ENCODE assay signal across 8 cellular contexts in genomic region chr12:16605666-16606116, GRCh38. TPM values are rescaled to one million over a fixed set of nuclear protein-coding genes. Genes with fewer than 3 reads are reported as not detected.
A peak's percentile ranks its signal among the peaks of the same experiment; 100 is the strongest.
DNase-seq lines count a peak whose midpoint lies in the region; ATAC-seq and TF ChIP-seq lines count a peak whose summit lies in the region.

No MANE protein-coding gene starts in this region.

- peaks cover 94% of the 10 kb centered on the region for H3K27me3 Mint-ChIP-seq in mesothelial cell of epicardium (ENCODE audit: low read depth)

- no peak for ATAC-seq in HG02970 (IDR thresholded peaks at IDR 0.05; ENCODE audit: low FRiP score, unreplicated experiment)
- ATAC-seq in stimulated activated effector memory CD8-positive, alpha-beta T cell treated with anti-CD3 and anti-CD28 coated beads, Interleukin-12 subunit alpha, Interleukin-12 subunit beta, amount 100 ng/mL, for 72 hours = no peak

- H3K4me3 Mint-ChIP-seq in mesothelial cell of epicardium = peak overlapping the region; percentile 72
- H3K4me3 Mint-ChIP-seq in stimulated activated effector memory CD8-positive, alpha-beta T cell treated with anti-CD3 and anti-CD28 coated beads, Interleukin-12 subunit alpha, Interleukin-12 subunit beta, amount 100 ng/mL, for 72 hours = no peak overlapping the region

- TF ChIP-seq CTCF in GM13976 (IDR thresholded peaks at IDR 0.05; ENCODE audit: borderline replicate concordance, control extremely low read depth, extremely low read depth, insufficient read depth, missing control alignments) (no peak), choroid plexus epithelial cell (conservative IDR thresholded peaks at IDR 0.05; ENCODE audit: low read depth, low read length) (no peak), mesothelial cell of epicardium (IDR thresholded peaks at IDR 0.05; ENCODE audit: unreplicated experiment) (no peak)

- no peak overlapping the region for H3K27ac Mint-ChIP-seq in mesothelial cell of epicardium
- no peak overlapping the region for H3K27ac Mint-ChIP-seq in stimulated activated effector memory CD8-positive, alpha-beta T cell treated with anti-CD3 and anti-CD28 coated beads, Interleukin-12 subunit alpha, Interleukin-12 subunit beta, amount 100 ng/mL, for 72 hours

- no peaks in the 10 kb centered on the region for H3K36me3 Mint-ChIP-seq in mesothelial cell of epicardium
- H3K36me3 Mint-ChIP-seq in stimulated activated effector memory CD8-positive, alpha-beta T cell treated with anti-CD3 and anti-CD28 coated beads, Interleukin-12 subunit alpha, Interleukin-12 subunit beta, amount 100 ng/mL, for 72 hours = no peaks in the 10 kb centered on the region

- in situ Hi-C loops in GM13976 (cut with MboI; ENCODE audit: low sequenced_read_pairs, unreplicated experiment) = no loop called here

- peak overlapping the region; percentile 51 for H3K4me3 ChIP-seq in choroid plexus epithelial cell (ENCODE audit: low read depth, low read length)

- no peaks in the 10 kb centered on the region for H3K9me3 Mint-ChIP-seq in mesothelial cell of epicardium
- peaks cover 2% of the 10 kb centered on the region for H3K9me3 Mint-ChIP-seq in stimulated activated effector memory CD8-positive, alpha-beta T cell treated with anti-CD3 and anti-CD28 coated beads, Interleukin-12 subunit alpha, Interleukin-12 subunit beta, amount 100 ng/mL, for 72 hours

- peaks cover 39% of the 10 kb centered on the region for H3K4me1 Mint-ChIP-seq in mesothelial cell of epicardium
- no peaks in the 10 kb centered on the region for H3K4me1 Mint-ChIP-seq in stimulated activated effector memory CD8-positive, alpha-beta T cell treated with anti-CD3 and anti-CD28 coated beads, Interleukin-12 subunit alpha, Interleukin-12 subunit beta, amount 100 ng/mL, for 72 hours

- DNase-seq in GM13976 (ENCODE audit: low spot score) = peak; percentile 28
- DNase-seq in NCI-H2029 treated with DMSO at 0.1 percent for 48 hours (lab: John Stamatoyannopoulos, UW) = peak; percentile 49
- peak; percentile 14 for DNase-seq in choroid plexus epithelial cell (ENCODE audit: low read depth)
- DNase-seq in mesothelial cell of epicardium (ENCODE audit: low spot score in 2 of 2, unreplicated experiment in 2 of 2) = no peak
- no peak for DNase-seq in stimulated activated CD4-positive, alpha-beta T cell treated with anti-CD3 and anti-CD28 coated beads, Interleukin-1b, Interleukin-23, amount 100 ng/mL, for 48 hours
- no peak for DNase-seq in putamen (ENCODE audit: low spot score)
- DNase-seq in stimulated activated effector memory CD8-positive, alpha-beta T cell treated with anti-CD3 and anti-CD28 coated beads, Interleukin-12 subunit alpha, Interleukin-12 subunit beta, amount 100 ng/mL, for 72 hours (ENCODE audit: low spot score in 2 of 2) = no peak

RNA-seq across cellular contexts. Expression of gene LMO3, which starts 0.3 kb away (rescaled TPM):
- total RNA-seq in mesothelial cell of epicardium = 0.53 to 0.69 TPM (median 0.61 TPM) in 3 replicates

Comparison
In these comparisons a context has a peak if more than half of its experiments do, and no peak if none do; other contexts are left out.
1. DNase-seq: peak in GM13976 (single experiment), NCI-H2029 treated with DMSO at 0.1 percent for 48 hours (single experiment) and choroid plexus epithelial cell (single experiment); none in mesothelial cell of epicardium (0 of 2), stimulated activated CD4-positive, alpha-beta T cell treated with anti-CD3 and anti-CD28 coated beads, Interleukin-1b, Interleukin-23, amount 100 ng/mL, for 48 hours (single experiment), putamen (single experiment) and stimulated activated effector memory CD8-positive, alpha-beta T cell treated with anti-CD3 and anti-CD28 coated beads, Interleukin-12 subunit alpha, Interleukin-12 subunit beta, amount 100 ng/mL, for 72 hours (0 of 2).